Comparison of ENCODE assay signal across 17 cellular contexts in the genomic region with DNA sequence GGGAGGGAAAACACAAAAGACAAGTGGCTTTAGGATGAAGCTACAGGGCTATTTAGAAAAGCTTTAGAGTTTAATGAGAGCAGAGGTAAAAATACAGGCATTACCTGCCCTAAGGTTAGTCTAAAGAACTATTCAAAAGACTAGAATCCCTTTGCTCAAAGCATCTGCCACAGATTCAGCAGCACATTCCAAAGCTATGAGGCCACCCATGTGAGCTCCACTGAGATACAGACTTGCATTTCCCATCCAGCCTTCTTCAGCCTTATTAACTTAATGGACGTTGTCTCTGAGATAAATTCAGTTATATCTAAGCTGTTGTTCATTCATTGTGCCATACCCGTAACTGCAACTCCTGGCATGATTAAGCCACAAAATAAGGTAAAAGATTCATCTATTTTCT. TPM values are rescaled to one million over a fixed set of nuclear protein-coding genes. Genes with fewer than 3 reads are reported as not detected.
DNase-seq lines count a peak whose midpoint lies in the region; ATAC-seq and TF ChIP-seq lines count a peak whose summit lies in the region.
"Had no signal": no experiment of that assay in that cellular context is flagged by ENCODE, and none has a peak within 500 bp of the region (broad histone marks: within the 10 kb centered on the region; RNA-seq: fewer than 3 reads in every experiment).

No MANE protein-coding gene starts in this region.

- H3K4me3 ChIP-seq in SK-N-SH (ENCODE audit: low read depth in 2 of 2, low read length in 1 of 2) (no peak overlapping the region), fibroblast of lung (replicated peaks in 1 of 4; ENCODE audit: control extremely low read depth in 1 of 4, insufficient read depth in 1 of 4, low read depth in 3 of 4, low read length in 4 of 4) (no peak overlapping the region), osteoblast (ENCODE audit: insufficient read depth, low read length) (no peak overlapping the region), Peyer's patch (no peak overlapping the region)
- H3K4me3 ChIP-seq: colonic mucosa had no signal

- no peak for TF ChIP-seq EP300 in SK-N-SH (IDR thresholded peaks at IDR 0.05; ENCODE audit: borderline replicate concordance in 1 of 2, low read depth in 1 of 2, low read length in 1 of 2)

- no peaks in the 10 kb centered on the region for H4K20me1 ChIP-seq in SK-N-SH (ENCODE audit: insufficient read depth)
- no peaks in the 10 kb centered on the region for H4K20me1 ChIP-seq in fibroblast of lung (ENCODE audit: control insufficient read depth, extremely low read depth, insufficient read depth, low read length)
- H4K20me1 ChIP-seq in osteoblast (ENCODE audit: insufficient read depth, low read length): peaks cover 6% of the 10 kb centered on the region

- peaks cover 15% of the 10 kb centered on the region for H3F3A ChIP-seq in SK-N-SH (replicated peaks; ENCODE audit: insufficient read depth)

- no peak for ATAC-seq in HG02885 (IDR thresholded peaks at IDR 0.05; ENCODE audit: poor library complexity, unreplicated experiment)
- ATAC-seq in GM21367 (IDR thresholded peaks at IDR 0.05; ENCODE audit: unreplicated experiment): no peak

- H3K4me1 ChIP-seq in SK-N-SH (ENCODE audit: control insufficient read depth in 1 of 2, insufficient read depth in 2 of 2, low read depth in 1 of 2, low read length in 1 of 2) (peaks cover 0 to 4% of the 10 kb centered on the region in 2 experiments; a peak in 3 of 4 replicates), fibroblast of lung (ENCODE audit: control insufficient read depth, extremely low read depth, insufficient read depth, low read length) (peaks cover 10% of the 10 kb centered on the region), osteoblast (ENCODE audit: insufficient read depth, low read length) (peaks cover 28% of the 10 kb centered on the region), Peyer's patch (peaks cover 0 to 5% (median 0%) of the 10 kb centered on the region in 4 donors)
- H3K4me1 ChIP-seq: colonic mucosa had no signal

- CTCF ChIA-PET in SK-N-SH (lab: Yijun Ruan, JAX): interaction anchor here (3.9 to 8.4 kb wide), 2 partner anchors 31 to 110 kb away, joined by 23 to 60 read pairs; no protein-coding TSS in a partner anchor

- TF ChIP-seq POLR2A in Peyer's patch (IDR thresholded peaks at IDR 0.05): no peak

- DNase-seq in EH (ENCODE audit: low read depth) (peak; percentile 82), SK-N-SH (no peak), fibroblast of lung (ENCODE audit: low read depth in 2 of 2) (peak; percentile 55 to 73), osteoblast (ENCODE audit: insufficient read length, low spot score, missing footprints) (peak; percentile 89), NCI-H446 treated with DMSO at 0.1 percent for 48 hours (lab: John Stamatoyannopoulos, UW) (no peak), Peyer's patch (no peak)
- DNase-seq: activated naive CD4-positive, alpha-beta T cell treated with anti-CD3 and anti-CD28 coated beads, Interleukin-2, amount 10 ng/mL, durations not matched to agents 7 days and 5 days; C1 segment of cervical spinal cord; colonic mucosa; foreskin melanocyte; Karpas-422; naive B cell; NCI-H1694 treated with DMSO at 0.1 percent for 48 hours; stimulated activated naive CD4-positive, alpha-beta T cell treated with Interleukin-2 at 50 U/mL for 16 hours had no signal

- POLR2A ChIA-PET in SK-N-SH (lab: Yijun Ruan, JAX): interaction anchor here (0.8 kb wide), 1 partner anchor 11 kb away, joined by 3 read pairs; no protein-coding TSS in a partner anchor

- H3K9me3 ChIP-seq in SK-N-SH: no peaks in the 10 kb centered on the region
- no peaks in the 10 kb centered on the region for H3K9me3 ChIP-seq in fibroblast of lung (ENCODE audit: control insufficient read depth, insufficient read depth, low read depth, low read length)
- H3K9me3 ChIP-seq in osteoblast (ENCODE audit: low read depth, low read length): no peaks in the 10 kb centered on the region
- no peaks in the 10 kb centered on the region for H3K9me3 ChIP-seq in Peyer's patch
- H3K9me3 ChIP-seq: colonic mucosa had no signal

- H3K4me2 ChIP-seq in SK-N-SH (no peak overlapping the region), fibroblast of lung (ENCODE audit: extremely low read depth, insufficient read depth, low read length) (no peak overlapping the region), osteoblast (ENCODE audit: insufficient read depth, low read length) (no peak overlapping the region)

- WGBS in SK-N-SH (ENCODE audit: low lambda C conversion rate): 44% methylated on average over 2 of the region's 2 CpGs

- peaks cover 4 to 57% of the 10 kb centered on the region in 2 experiments for H3K36me3 ChIP-seq in SK-N-SH (replicated peaks in 1 of 2; ENCODE audit: control insufficient read depth in 1 of 2, insufficient read depth in 2 of 2, low read length in 1 of 2)
- H3K36me3 ChIP-seq in fibroblast of lung (ENCODE audit: control insufficient read depth, insufficient read depth, low read length): peaks cover 30% of the 10 kb centered on the region
- H3K36me3 ChIP-seq in osteoblast (ENCODE audit: insufficient read depth, low read length): peaks cover 56% of the 10 kb centered on the region
- peaks cover 0 to 99% (median 0%) of the 10 kb centered on the region in 3 donors for H3K36me3 ChIP-seq in Peyer's patch

- no peak overlapping the region for H3K9ac ChIP-seq in SK-N-SH
- no peak overlapping the region for H3K9ac ChIP-seq in fibroblast of lung (ENCODE audit: insufficient read depth, low read length)

- no peak overlapping the region for H3K27ac ChIP-seq in SK-N-SH (ENCODE audit: low read depth in 2 of 2, low read length in 1 of 2)
- no peak overlapping the region for H3K27ac ChIP-seq in fibroblast of lung (ENCODE audit: insufficient read depth, low read length)
- no peak overlapping the region for H3K27ac ChIP-seq in osteoblast (ENCODE audit: low read depth, low read length)
- no peak overlapping the region for H3K27ac ChIP-seq in Peyer's patch
- H3K27ac ChIP-seq: colonic mucosa had no signal

- TF ChIP-seq CTCF in SK-N-SH (IDR thresholded peaks at IDR 0.05) (no peak), fibroblast of lung (conservative IDR thresholded peaks at IDR 0.05 in 1 of 2, IDR thresholded peaks at IDR 0.05 in 1 of 2; ENCODE audit: low read depth in 1 of 2, low read length in 2 of 2) (no peak), osteoblast (IDR thresholded peaks at IDR 0.05; ENCODE audit: extremely low read depth, low read depth, low read length) (no peak), Peyer's patch (IDR thresholded peaks at IDR 0.05) (no peak)

- no peaks in the 10 kb centered on the region for H3K79me2 ChIP-seq in SK-N-SH (ENCODE audit: insufficient read depth)
- no peaks in the 10 kb centered on the region for H3K79me2 ChIP-seq in fibroblast of lung (ENCODE audit: control insufficient read depth, insufficient read depth, low read length)
- no peaks in the 10 kb centered on the region for H3K79me2 ChIP-seq in osteoblast (ENCODE audit: insufficient read depth, low read length)

- no peak for TF ChIP-seq RAD21 in SK-N-SH (IDR thresholded peaks at IDR 0.05; ENCODE audit: low read length)

- H3K27me3 ChIP-seq in SK-N-SH (ENCODE audit: insufficient read depth) (no peaks in the 10 kb centered on the region), fibroblast of lung (ENCODE audit: control insufficient read depth, insufficient read depth, low read length) (no peaks in the 10 kb centered on the region), osteoblast (ENCODE audit: insufficient read depth, low read length) (no peaks in the 10 kb centered on the region), Peyer's patch (no peaks in the 10 kb centered on the region)
- H3K27me3 ChIP-seq: colonic mucosa had no signal

- H3K9me2 ChIP-seq in SK-N-SH: no peaks in the 10 kb centered on the region

- H2AFZ ChIP-seq in SK-N-SH (ENCODE audit: low read depth) (no peak overlapping the region), fibroblast of lung (ENCODE audit: low read length) (no peak overlapping the region), osteoblast (ENCODE audit: low read length) (no peak overlapping the region)

TF ChIP-seq in SK-N-SH, 30 proteins besides CTCF, POLR2A, EP300 and RAD21:
- TF ChIP-seq JUND (IDR thresholded peaks at IDR 0.05): peak; percentile 24; the same call in 1 of the 2 replicates
- TF ChIP-seq EZH2phosphoT487 (IDR thresholded peaks at IDR 0.05; ENCODE audit: borderline replicate concordance, low read depth): no peak
- no peak for TF ChIP-seq NRF1 (IDR thresholded peaks at IDR 0.05; ENCODE audit: low read depth, low read length)
- no peak for TF ChIP-seq CHD2 (IDR thresholded peaks at IDR 0.05; ENCODE audit: low read length, partially characterized antibody)
- peak; percentile 33; the same call in 1 of the 2 replicates for TF ChIP-seq TCF12 (IDR thresholded peaks at IDR 0.05)
- no peak for TF ChIP-seq NFIC (IDR thresholded peaks at IDR 0.05; ENCODE audit: borderline replicate concordance)

RNA-seq across cellular contexts. Expression of a gene that starts 25.4 kb away (rescaled TPM):
- polyA plus RNA-seq in SK-N-SH (2012; rRNA removed) (not detected in 2 replicates), fibroblast of lung (0.02 TPM in 1 of 2 replicates, not detected in the other)
- not detected in 2 replicates for polyA plus RNA-seq in SK-N-SH (2012; cell fraction: cytosol; rRNA removed)
- not detected in 2 replicates for polyA plus RNA-seq in SK-N-SH (2012; cell fraction: nucleus; rRNA removed)
- total RNA-seq in fibroblast of lung (not detected in 2 replicates), osteoblast (not detected in 2 replicates), Peyer's patch (1 to 10 TPM in 3 of 4 donors, not detected in 1; 1.7 to 3.6 (median 2.5) TPM)
- polyA plus RNA-seq in fibroblast of lung (2012): 0.05 and 0.15 TPM in 2 replicates
- polyA minus RNA-seq in fibroblast of lung (ENCODE audit: low replicate concordance): not detected in 2 replicates

RNA-seq across cellular contexts. Expression of a gene that starts 26.9 kb away (rescaled TPM):
- polyA plus RNA-seq in SK-N-SH (2012; rRNA removed) (5.5 and 5.7 TPM in 2 replicates), fibroblast of lung (19.2 and 24.8 TPM in 2 replicates)
- polyA plus RNA-seq in SK-N-SH (2012; cell fraction: cytosol; rRNA removed): 5.2 and 6.2 TPM in 2 replicates
- 7.9 and 9.9 TPM in 2 replicates for polyA plus RNA-seq in SK-N-SH (2012; cell fraction: nucleus; rRNA removed)
- total RNA-seq in fibroblast of lung (48.0 and 82.2 TPM in 2 replicates), osteoblast (22.7 and 25.0 TPM in 2 replicates), Peyer's patch (10 to 100 TPM; 35.8 to 51.2 (median 43.8) TPM)
- polyA plus RNA-seq in fibroblast of lung (2012): 27.1 and 28.8 TPM in 2 replicates
- 83.9 and 114 TPM in 2 replicates for polyA minus RNA-seq in fibroblast of lung (ENCODE audit: low replicate concordance)

RNA-seq across cellular contexts. Expression of a gene that starts 58.6 kb away (rescaled TPM):
- polyA plus RNA-seq in SK-N-SH (2012; rRNA removed): not detected in 2 replicates
- polyA plus RNA-seq in SK-N-SH (2012; cell fraction: cytosol; rRNA removed): not detected in 2 replicates
- polyA plus RNA-seq in SK-N-SH (2012; cell fraction: nucleus; rRNA removed): not detected in 2 replicates
- under 0.01 TPM in 1 of 2 replicates, not detected in the other for total RNA-seq in fibroblast of lung
- polyA plus RNA-seq in fibroblast of lung: 0.01 and 0.02 TPM in 2 replicates
- polyA plus RNA-seq in fibroblast of lung (2012): not detected in 2 replicates
- polyA minus RNA-seq in fibroblast of lung (ENCODE audit: low replicate concordance): not detected in 2 replicates
- not detected in 2 replicates for total RNA-seq in osteoblast
- not detected for total RNA-seq in Peyer's patch
- polyA plus RNA-seq: right cardiac atrium had no signal

Comparison
In these comparisons a context has a peak if more than half of its experiments do, and no peak if none do; other contexts are left out.
1. DNase-seq: peak in EH (single experiment), fibroblast of lung (2 of 2) and osteoblast (single experiment); none in SK-N-SH (single experiment), NCI-H446 treated with DMSO at 0.1 percent for 48 hours (single experiment) and Peyer's patch (0 of 3).